ENCODE assay signal across 19 cellular contexts in the genomic region with DNA sequence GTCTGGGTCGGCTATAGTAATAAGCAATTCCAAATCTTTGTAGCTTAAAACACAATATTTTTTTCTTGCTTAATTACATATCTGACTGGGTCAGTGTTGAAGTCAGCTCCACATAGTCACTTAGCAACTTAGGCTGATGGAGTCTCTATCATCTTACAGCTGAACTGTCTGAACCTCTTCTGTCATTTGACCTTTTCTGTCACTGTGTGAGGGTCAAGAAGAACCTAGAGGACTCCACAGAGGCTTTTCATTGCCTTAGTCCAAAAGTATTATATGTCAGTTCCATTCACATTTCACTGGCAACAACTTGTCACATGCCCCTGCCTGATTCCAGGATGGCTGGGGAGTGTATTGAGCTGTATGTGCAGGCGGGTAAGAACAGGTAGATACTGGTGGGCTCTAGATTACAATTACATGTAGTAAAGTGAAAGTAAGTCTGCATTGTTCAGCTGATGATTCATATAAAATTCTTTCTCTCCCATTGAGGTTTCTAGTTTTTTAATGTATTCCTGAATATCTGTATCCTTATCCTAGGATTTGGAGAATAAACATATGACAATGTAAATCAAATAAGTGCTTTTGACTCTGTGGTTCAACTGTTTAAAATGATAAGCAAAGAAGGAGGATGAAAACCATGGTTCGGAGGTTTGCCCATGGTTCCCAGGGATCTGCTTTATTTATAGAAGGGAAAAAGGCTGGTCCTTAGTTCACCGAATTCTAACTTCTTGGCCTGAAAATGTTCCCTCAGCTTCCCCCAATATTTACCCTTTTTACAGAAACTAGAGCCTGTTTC. TPM values are rescaled to one million over a fixed set of nuclear protein-coding genes. Genes with fewer than 3 reads are reported as not detected.
A peak's percentile ranks its signal among the peaks of the same experiment; 100 is the strongest.
DNase-seq lines count a peak whose midpoint lies in the region; ATAC-seq, FAIRE-seq and TF ChIP-seq lines count a peak whose summit lies in the region.
"Had no signal": no experiment of that assay in that cellular context is flagged by ENCODE, and none has a peak within 500 bp of the region (broad histone marks: within the 10 kb centered on the region; RNA-seq: fewer than 3 reads in every experiment).

No MANE protein-coding gene starts in this region.

- WGBS in A549 (ENCODE audit: missing lambda C conversion rate) = 56% methylated on average over 4 of the region's 4 CpGs

- CTCF ChIA-PET in A549 (lab: Yijun Ruan, JAX) = interaction anchor here (1.2 kb wide), 1 partner anchor 13 kb away, joined by 3 read pairs; no protein-coding TSS in a partner anchor
- CTCF ChIA-PET in activated CD8-positive, alpha-beta memory T cell treated with anti-CD3 and anti-CD28 coated beads, Interleukin-2, amount 10 ng/mL, durations not matched to agents 7 days and 5 days (lab: Charles Lee) = no interaction called here

- no peak for FAIRE-seq in A549 (lab: Jason Lieb, UNC)
- FAIRE-seq: H1, K562 had no signal

- no peaks in the 10 kb centered on the region for H3K9me2 ChIP-seq in SU-DHL-6 (replicated peaks; ENCODE audit: insufficient read depth, low read length)

- no peak for DNase-seq in A549 (ENCODE audit: low read depth in 1 of 2, low spot score in 1 of 2)
- peak; percentile 37 for DNase-seq in LHCN-M2 (ENCODE audit: low read depth)
- peak; percentile 11 for DNase-seq in glomerular visceral epithelial cell (ENCODE audit: extremely low spot score)
- DNase-seq in activated CD8-positive, alpha-beta memory T cell treated with anti-CD3 and anti-CD28 coated beads, Interleukin-2, amount 10 ng/mL, durations not matched to agents 7 days and 5 days = no peak
- DNase-seq in natural killer cell treated with Interleukin-12 subunit alpha and Interleukin-12 subunit beta and Interleukin-15 and Interleukin-18, amount 100 ng/mL, for 72 hours (ENCODE audit: low spot score) = no peak
- DNase-seq in CD1c-positive myeloid dendritic cell (ENCODE audit: extremely low spot score) = no peak
- DNase-seq: CD8-positive, alpha-beta T cell; NCI-H1092; NCI-H1694; NCI-H446; RPMI8226; SJCRH30 had no signal

- no peaks in the 10 kb centered on the region for H3K79me2 ChIP-seq in SU-DHL-6 (ENCODE audit: insufficient read depth, low read length)

- peaks cover 6% of the 10 kb centered on the region for H3K27me3 Mint-ChIP-seq in activated CD8-positive, alpha-beta memory T cell treated with anti-CD3 and anti-CD28 coated beads, Interleukin-2, amount 10 ng/mL, durations not matched to agents 7 days and 5 days
- H3K27me3 Mint-ChIP-seq in natural killer cell treated with Interleukin-12 subunit alpha and Interleukin-12 subunit beta and Interleukin-15 and Interleukin-18, amount 100 ng/mL, for 72 hours = peaks cover 2 to 5% of the 10 kb centered on the region in 2 donors

- no peak overlapping the region for H3K4me3 ChIP-seq in A549
- no peak overlapping the region for H3K4me3 ChIP-seq in SU-DHL-6 (ENCODE audit: insufficient read depth, low read length, poor library complexity, severe bottlenecking)
- H3K4me3 ChIP-seq: K562, SJCRH30 had no signal

- H4K20me1 ChIP-seq in SU-DHL-6 (ENCODE audit: low read depth, low read length) = no peaks in the 10 kb centered on the region

- H3K4me3 Mint-ChIP-seq in activated CD8-positive, alpha-beta memory T cell treated with anti-CD3 and anti-CD28 coated beads, Interleukin-2, amount 10 ng/mL, durations not matched to agents 7 days and 5 days = no peak overlapping the region
- H3K4me3 Mint-ChIP-seq in natural killer cell treated with Interleukin-12 subunit alpha and Interleukin-12 subunit beta and Interleukin-15 and Interleukin-18, amount 100 ng/mL, for 72 hours = no peak overlapping the region
- H3K4me3 Mint-ChIP-seq: B cell; CD8-positive, alpha-beta T cell had no signal

- TF ChIP-seq EP300 in A549 (IDR thresholded peaks at IDR 0.05) = no peak

- no peaks in the 10 kb centered on the region for H3K27me3 ChIP-seq in SU-DHL-6 (ENCODE audit: low read length)
- H3K27me3 ChIP-seq: SJCRH30 had no signal

- H3K4me1 ChIP-seq in A549 = 0 out of 3 replicates have a peak, but pooled peaks cover 4% of the 10 kb centered on the region
- H3K4me1 ChIP-seq: SJCRH30 had no signal

- TF ChIP-seq RAD21 in A549 (conservative IDR thresholded peaks at IDR 0.05 in 1 of 2, IDR thresholded peaks at IDR 0.05 in 1 of 2) = no peak

- ATAC-seq in A549 = no peak
- ATAC-seq in GM18520 (IDR thresholded peaks at IDR 0.05; ENCODE audit: unreplicated experiment) = no peak
- ATAC-seq in activated CD8-positive, alpha-beta memory T cell treated with anti-CD3 and anti-CD28 coated beads, Interleukin-2, amount 10 ng/mL, durations not matched to agents 7 days and 5 days = no peak
- ATAC-seq in natural killer cell treated with Interleukin-12 subunit alpha and Interleukin-12 subunit beta and Interleukin-15 and Interleukin-18, amount 100 ng/mL, for 72 hours = no peak
- ATAC-seq: CD8-positive, alpha-beta T cell; K562 had no signal

- POLR2A ChIA-PET in A549 (lab: Yijun Ruan, JAX) = no interaction called here

- no peaks in the 10 kb centered on the region for H3K4me1 Mint-ChIP-seq in activated CD8-positive, alpha-beta memory T cell treated with anti-CD3 and anti-CD28 coated beads, Interleukin-2, amount 10 ng/mL, durations not matched to agents 7 days and 5 days
- H3K4me1 Mint-ChIP-seq in natural killer cell treated with Interleukin-12 subunit alpha and Interleukin-12 subunit beta and Interleukin-15 and Interleukin-18, amount 100 ng/mL, for 72 hours (ENCODE audit: low read depth in 2 of 2) = no peaks in the 10 kb centered on the region

- peaks cover 2% of the 10 kb centered on the region for H3K36me3 Mint-ChIP-seq in activated CD8-positive, alpha-beta memory T cell treated with anti-CD3 and anti-CD28 coated beads, Interleukin-2, amount 10 ng/mL, durations not matched to agents 7 days and 5 days
- no peaks in the 10 kb centered on the region for H3K36me3 Mint-ChIP-seq in natural killer cell treated with Interleukin-12 subunit alpha and Interleukin-12 subunit beta and Interleukin-15 and Interleukin-18, amount 100 ng/mL, for 72 hours
- H3K36me3 Mint-ChIP-seq: CD8-positive, alpha-beta T cell had no signal

- H3K9me3 ChIP-seq in A549 (no peaks in the 10 kb centered on the region), SU-DHL-6 (ENCODE audit: insufficient read depth, low read length) (no peaks in the 10 kb centered on the region)
- H3K9me3 ChIP-seq: SJCRH30 had no signal

- no peak overlapping the region for H3K27ac ChIP-seq in A549
- H3K27ac ChIP-seq in SU-DHL-6 (ENCODE audit: low read depth, low read length) = no peak overlapping the region
- H3K27ac ChIP-seq: SJCRH30 had no signal

- H2AFZ ChIP-seq in SU-DHL-6 (ENCODE audit: low read depth, low read length, severe bottlenecking) = peak overlapping the region; percentile 49

- no peak overlapping the region for H3K9ac ChIP-seq in SU-DHL-6 (ENCODE audit: low read length)

- no peaks in the 10 kb centered on the region for H3K36me3 ChIP-seq in SU-DHL-6 (ENCODE audit: low read length)
- H3K36me3 ChIP-seq: SJCRH30 had no signal

- H3K9me3 Mint-ChIP-seq in activated CD8-positive, alpha-beta memory T cell treated with anti-CD3 and anti-CD28 coated beads, Interleukin-2, amount 10 ng/mL, durations not matched to agents 7 days and 5 days (ENCODE audit: low read depth) = no peaks in the 10 kb centered on the region
- peaks cover 2% of the 10 kb centered on the region for H3K9me3 Mint-ChIP-seq in natural killer cell treated with Interleukin-12 subunit alpha and Interleukin-12 subunit beta and Interleukin-15 and Interleukin-18, amount 100 ng/mL, for 72 hours
- H3K9me3 Mint-ChIP-seq: CD8-positive, alpha-beta T cell had no signal

- H3K4me2 ChIP-seq in A549 (0 out of 3 replicates have a peak overlapping the region, but pooled peaks have one; percentile 10), SU-DHL-6 (ENCODE audit: low read depth, low read length, poor library complexity, severe bottlenecking) (no peak overlapping the region)

- no peaks in the 10 kb centered on the region for H3F3A ChIP-seq in SU-DHL-6 (ENCODE audit: insufficient read depth)

- no peak for TF ChIP-seq CTCF in A549 (IDR thresholded peaks at IDR 0.05)
- no peak for TF ChIP-seq CTCF in SU-DHL-6 (IDR thresholded peaks at IDR 0.05; ENCODE audit: insufficient read depth, low read length, poor library complexity, severe bottlenecking)

- TF ChIP-seq POLR2A in A549 (IDR thresholded peaks at IDR 0.05; ENCODE audit: low read length) = no peak

- H3K27ac Mint-ChIP-seq in activated CD8-positive, alpha-beta memory T cell treated with anti-CD3 and anti-CD28 coated beads, Interleukin-2, amount 10 ng/mL, durations not matched to agents 7 days and 5 days = no peak overlapping the region
- no peak overlapping the region for H3K27ac Mint-ChIP-seq in natural killer cell treated with Interleukin-12 subunit alpha and Interleukin-12 subunit beta and Interleukin-15 and Interleukin-18, amount 100 ng/mL, for 72 hours
- H3K27ac Mint-ChIP-seq: B cell; CD8-positive, alpha-beta T cell had no signal

TF ChIP-seq in A549, 52 proteins besides CTCF, POLR2A, EP300 and RAD21:
- TF ChIP-seq JUNB (IDR thresholded peaks at IDR 0.05) (no peak), FOSB (CRISPR knock-in tag; IDR thresholded peaks at IDR 0.05) (no peak), NFE2L2 (conservative IDR thresholded peaks at IDR 0.05; ENCODE audit: low read length) (no peak), MAFK (IDR thresholded peaks at IDR 0.05; ENCODE audit: partially characterized antibody) (no peak), NPAS2 (CRISPR knock-in tag; IDR thresholded peaks at IDR 0.05; ENCODE audit: borderline replicate concordance) (no peak), KDM1A (IDR thresholded peaks at IDR 0.05; ENCODE audit: low read depth) (no peak)
- TF ChIP-seq, protein P1, sequence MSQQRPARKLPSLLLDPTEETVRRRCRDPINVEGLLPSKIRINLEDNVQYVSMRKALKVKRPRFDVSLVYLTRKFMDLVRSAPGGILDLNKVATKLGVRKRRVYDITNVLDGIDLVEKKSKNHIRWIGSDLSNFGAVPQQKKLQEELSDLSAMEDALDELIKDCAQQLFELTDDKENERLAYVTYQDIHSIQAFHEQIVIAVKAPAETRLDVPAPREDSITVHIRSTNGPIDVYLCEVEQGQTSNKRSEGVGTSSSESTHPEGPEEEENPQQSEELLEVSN (IDR thresholded peaks at IDR 0.05; ENCODE audit: borderline replicate concordance, low read depth) = no peak
TF ChIP-seq in A549: peak in this region for 0.

RNA-seq across cellular contexts. Expression of gene ARPP21, which starts 5.8 kb away (rescaled TPM):
- 0.03 and 0.04 TPM in 2 replicates for polyA plus RNA-seq in A549 (2011; rRNA removed)
- polyA plus RNA-seq in A549 (2012; cell fraction: cytosol; rRNA removed) = 0.01 TPM in 1 of 2 replicates, not detected in the other
- 0.01 TPM in 1 of 2 replicates, not detected in the other for polyA plus RNA-seq in A549 (2012; cell fraction: nucleus; rRNA removed)
- polyA plus RNA-seq in A549 (2017; fragmentation: RNase III; extraction: RNeasy Plus Mini Kit Qiagen cat#74134 plus additional on column Dnase treatment) = not detected in 3 replicates
- polyA minus RNA-seq in A549 (2011; rRNA and poly(A)+ RNA removed) = 0.83 and 1.3 TPM in 2 replicates
- 2.1 and 7.1 TPM in 2 replicates for total RNA-seq in LHCN-M2 (2014; rRNA removed)
- 1.7 TPM for polyA plus RNA-seq in LHCN-M2 (2012)
- not detected for total RNA-seq in activated CD8-positive, alpha-beta memory T cell treated with anti-CD3 and anti-CD28 coated beads, Interleukin-2, amount 10 ng/mL, durations not matched to agents 7 days and 5 days
- not detected for total RNA-seq in natural killer cell treated with Interleukin-12 subunit alpha and Interleukin-12 subunit beta and Interleukin-15 and Interleukin-18, amount 100 ng/mL, for 72 hours
- total RNA-seq: A673; B cell; CD8-positive, alpha-beta T cell; H1; K562; MCF 10A had no signal
- polyA plus RNA-seq: H1, K562 had no signal

Comparison
In these comparisons a context has a peak if more than half of its experiments do, and no peak if none do; other contexts are left out.
1. DNase-seq: peak in LHCN-M2 (single experiment) and glomerular visceral epithelial cell (single experiment); none in A549 (0 of 2), activated CD8-positive, alpha-beta memory T cell treated with anti-CD3 and anti-CD28 coated beads, Interleukin-2, amount 10 ng/mL, durations not matched to agents 7 days and 5 days (single experiment), natural killer cell treated with Interleukin-12 subunit alpha and Interleukin-12 subunit beta and Interleukin-15 and Interleukin-18, amount 100 ng/mL, for 72 hours (single experiment) and CD1c-positive myeloid dendritic cell (single experiment).